ENCODE assay signal across 8 cellular contexts in genomic region chr6:143061597-143062385, GRCh38. TPM values are rescaled to one million over a fixed set of nuclear protein-coding genes. Genes with fewer than 3 reads are reported as not detected.
DNase-seq lines count a peak whose midpoint lies in the region; ATAC-seq, FAIRE-seq and TF ChIP-seq lines count a peak whose summit lies in the region.
"Had no signal": no experiment of that assay in that cellular context is flagged by ENCODE, and none has a peak within 500 bp of the region (broad histone marks: within the 10 kb centered on the region; RNA-seq: fewer than 3 reads in every experiment).

No MANE protein-coding gene starts in this region.

- H3K79me2 ChIP-seq in MM.1S (ENCODE audit: low read length): no peaks in the 10 kb centered on the region

- peak overlapping the region; percentile 77; the same call in 1 of the 2 replicates for H3K4me2 ChIP-seq in MM.1S (ENCODE audit: low read depth, low read length)

- H4K20me1 ChIP-seq in MM.1S (ENCODE audit: insufficient read depth, low read length): no peaks in the 10 kb centered on the region

- no peak for TF ChIP-seq CTCF in MM.1S (IDR thresholded peaks at IDR 0.05; ENCODE audit: low read length)

- no peaks in the 10 kb centered on the region for H3K9me2 ChIP-seq in MM.1S (replicated peaks; ENCODE audit: insufficient read depth, low read length)

- no peak for FAIRE-seq in HTR-8/SVneo (lab: Jason Lieb, UNC)
- FAIRE-seq: TTC549 had no signal

- peaks cover 10% of the 10 kb centered on the region; the same call in 1 of the 2 replicates for H3F3A ChIP-seq in MM.1S (ENCODE audit: insufficient read depth, low read length)

- H3K36me3 ChIP-seq in MM.1S (replicated peaks; ENCODE audit: insufficient read depth, low read length): no peaks in the 10 kb centered on the region
- no peaks in the 10 kb centered on the region for H3K36me3 ChIP-seq in ectodermal cell (ENCODE audit: control insufficient read depth, insufficient read depth, low read length)

- ATAC-seq in GM19463 (IDR thresholded peaks at IDR 0.05; ENCODE audit: unreplicated experiment): peak; percentile 25
- no peak for ATAC-seq in natural killer cell treated with Interleukin-12 subunit alpha and Interleukin-12 subunit beta and Interleukin-15 and Interleukin-18, amount 100 ng/mL, for 72 hours
- no peak for ATAC-seq in HG02763 (IDR thresholded peaks at IDR 0.05; ENCODE audit: unreplicated experiment)

- no peaks in the 10 kb centered on the region for H3K27me3 ChIP-seq in MM.1S (replicated peaks; ENCODE audit: insufficient read depth, low read length)
- no peaks in the 10 kb centered on the region for H3K27me3 ChIP-seq in ectodermal cell (ENCODE audit: control insufficient read depth, insufficient read depth, low read length, poor library complexity, severe bottlenecking)

- H3K4me3 ChIP-seq in MM.1S (ENCODE audit: low read length) (peak overlapping the region; percentile 66), ectodermal cell (ENCODE audit: insufficient read depth, low read depth, low read length) (peak overlapping the region; percentile 80)

- no peaks in the 10 kb centered on the region for H3K9me3 ChIP-seq in MM.1S (replicated peaks; ENCODE audit: insufficient read depth, low read length)
- H3K9me3 ChIP-seq in ectodermal cell (ENCODE audit: control insufficient read depth, low read length): no peaks in the 10 kb centered on the region

- DNase-seq in MM.1S (no peak), HTR-8/SVneo (ENCODE audit: insufficient read length, low spot score) (no peak), hippocampal formation (lab: John Stamatoyannopoulos, UW) (no peak)
- no peak for DNase-seq in natural killer cell treated with Interleukin-12 subunit alpha and Interleukin-12 subunit beta and Interleukin-15 and Interleukin-18, amount 100 ng/mL, for 72 hours (ENCODE audit: low spot score)

- H2AFZ ChIP-seq in MM.1S (ENCODE audit: low read length): no peak overlapping the region

- H3K4me1 ChIP-seq in MM.1S (ENCODE audit: low read length): peaks cover 8% of the 10 kb centered on the region
- H3K4me1 ChIP-seq in ectodermal cell (ENCODE audit: control insufficient read depth, insufficient read depth, low read length): peaks cover 5% of the 10 kb centered on the region

- H3K27ac ChIP-seq in MM.1S (ENCODE audit: low read length) (peak overlapping the region; percentile 55; the same call in 1 of the 2 replicates), ectodermal cell (ENCODE audit: insufficient read depth, low read depth, low read length, poor library complexity, severe bottlenecking) (no peak overlapping the region)

- peak overlapping the region; percentile 81 for H3K4me3 Mint-ChIP-seq in natural killer cell treated with Interleukin-12 subunit alpha and Interleukin-12 subunit beta and Interleukin-15 and Interleukin-18, amount 100 ng/mL, for 72 hours

- no peaks in the 10 kb centered on the region for H3K36me3 Mint-ChIP-seq in natural killer cell treated with Interleukin-12 subunit alpha and Interleukin-12 subunit beta and Interleukin-15 and Interleukin-18, amount 100 ng/mL, for 72 hours

- peaks cover 0 to 13% of the 10 kb centered on the region in 2 donors for H3K27me3 Mint-ChIP-seq in natural killer cell treated with Interleukin-12 subunit alpha and Interleukin-12 subunit beta and Interleukin-15 and Interleukin-18, amount 100 ng/mL, for 72 hours

- 68 to 73% methylated on average over 3 of the region's 3 CpGs for WGBS in ectodermal cell, 2 experiments

- peak overlapping the region; percentile 74; the same call in 1 of the 2 replicates for H3K9ac ChIP-seq in MM.1S (ENCODE audit: low read length)

- no peaks in the 10 kb centered on the region for H3K9me3 Mint-ChIP-seq in natural killer cell treated with Interleukin-12 subunit alpha and Interleukin-12 subunit beta and Interleukin-15 and Interleukin-18, amount 100 ng/mL, for 72 hours

- peak overlapping the region; percentile 68 to 86 for H3K27ac Mint-ChIP-seq in natural killer cell treated with Interleukin-12 subunit alpha and Interleukin-12 subunit beta and Interleukin-15 and Interleukin-18, amount 100 ng/mL, for 72 hours

- peaks cover 13 to 17% of the 10 kb centered on the region in 2 donors for H3K4me1 Mint-ChIP-seq in natural killer cell treated with Interleukin-12 subunit alpha and Interleukin-12 subunit beta and Interleukin-15 and Interleukin-18, amount 100 ng/mL, for 72 hours (ENCODE audit: low read depth in 2 of 2)

RNA-seq across cellular contexts. Expression of gene AIG1, which starts 1.1 kb away (rescaled TPM):
- polyA plus RNA-seq in ectodermal cell (2013, experiment 1 of 4): 31.0 TPM
- polyA plus RNA-seq in ectodermal cell (2013, experiment 2 of 4): 29.6 TPM
- polyA plus RNA-seq in ectodermal cell (2013, experiment 3 of 4): 26.9 TPM
- polyA plus RNA-seq in ectodermal cell (2013, experiment 4 of 4): 28.6 TPM
- total RNA-seq in natural killer cell treated with Interleukin-12 subunit alpha and Interleukin-12 subunit beta and Interleukin-15 and Interleukin-18, amount 100 ng/mL, for 72 hours: 1 to 10 TPM; 5.7 to 7.4 TPM
